1 cellular context compared by ENCODE assay signal in genomic region chr7:44082541-44083207, GRCh38.
TF ChIP-seq lines count a peak whose summit lies in the region.

No MANE protein-coding gene starts in this region.

TF ChIP-seq in HepG2, 621 proteins besides CTCF, POLR2A, EP300 and RAD21 (continued from another document):
- no peak for TF ChIP-seq JUNB (CRISPR knock-in tag; IDR thresholded peaks at IDR 0.05; ENCODE audit: borderline replicate concordance)
